ENCODE assay signal across 36 cellular contexts in the genomic region with DNA sequence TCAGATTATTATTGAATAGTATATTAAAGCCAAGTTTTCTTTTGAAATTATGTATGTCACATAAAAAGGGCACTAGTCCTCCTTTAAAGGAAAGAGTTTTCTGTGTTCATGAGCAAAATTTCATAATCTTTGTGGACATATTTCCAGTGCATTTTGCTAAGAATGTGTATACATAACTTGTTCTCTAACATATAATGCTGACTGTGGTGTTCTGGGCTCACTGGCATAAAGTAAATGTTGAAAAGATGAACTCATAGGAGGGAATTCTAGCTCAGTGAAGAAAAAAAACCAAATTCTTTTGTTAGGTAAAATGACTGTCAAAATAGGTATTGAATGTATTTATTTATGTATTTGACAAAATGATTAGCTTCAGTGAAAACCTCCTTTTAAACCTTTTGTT. TPM values are rescaled to one million over a fixed set of nuclear protein-coding genes. Genes with fewer than 3 reads are reported as not detected.
"Had no signal": no experiment of that assay in that cellular context is flagged by ENCODE, and none has a peak within 500 bp of the region (broad histone marks: within the 10 kb centered on the region; RNA-seq: fewer than 3 reads in every experiment).

No MANE protein-coding gene starts in this region.

- H3K4me3 ChIP-seq: esophagus muscularis mucosa, gastrocnemius medialis, heart left ventricle had no signal

- H3K4me3 Mint-ChIP-seq: activated CD4-positive, alpha-beta memory T cell treated with anti-CD3 and anti-CD28 coated beads for 36 hours; activated CD4-positive, alpha-beta T cell treated with anti-CD3 and anti-CD28 coated beads for 36 hours; activated CD4-positive, alpha-beta T cell treated with anti-CD3 and anti-CD28 coated beads, Interleukin-2, amount 10 ng/mL, durations not matched to agents 24 days and 14 days; activated CD8-positive, alpha-beta memory T cell treated with anti-CD3 and anti-CD28 coated beads, Interleukin-2, amount 10 ng/mL, durations not matched to agents 7 days and 5 days; activated CD8-positive, alpha-beta T cell treated with anti-CD3 and anti-CD28 coated beads, Interleukin-2, amount 10 ng/mL, durations not matched to agents 7 days and 5 days; activated naive CD4-positive, alpha-beta T cell treated with anti-CD3 and anti-CD28 coated beads, Interleukin-2, amount 10 ng/mL, durations not matched to agents 7 days and 5 days; activated naive CD8-positive, alpha-beta T cell treated with anti-CD3 and anti-CD28 coated beads, Interleukin-2, amount 10 ng/mL, durations not matched to agents 7 days and 5 days; activated T-helper 1 cell treated with anti-CD3 and anti-CD28 coated beads, Interleukin-12 subunit alpha, Interleukin-12 subunit beta, Interleukin-2, Interleukin-4 antibody, amounts not matched to agents 30 ng/mL and 10 ng/mL and 1 ng/mL, durations not matched to agents 14 hours and 24 hours and 36 hours; central memory CD8-positive, alpha-beta T cell; effector memory CD8-positive, alpha-beta T cell had no signal

- ATAC-seq: activated CD4-positive, alpha-beta T cell treated with anti-CD3 and anti-CD28 coated beads for 36 hours; activated CD8-positive, alpha-beta memory T cell treated with anti-CD3 and anti-CD28 coated beads, Interleukin-2, amount 10 ng/mL, durations not matched to agents 7 days and 5 days; activated CD8-positive, alpha-beta T cell treated with anti-CD3 and anti-CD28 coated beads, Interleukin-2, amount 10 ng/mL, durations not matched to agents 7 days and 5 days; activated naive CD4-positive, alpha-beta T cell treated with anti-CD3 and anti-CD28 coated beads, Interleukin-2, amount 50 U/mL, for 72 hours; effector memory CD8-positive, alpha-beta T cell; foreskin keratinocyte; gastrocnemius medialis; heart left ventricle had no signal

- H3K9me3 Mint-ChIP-seq: activated CD4-positive, alpha-beta memory T cell treated with anti-CD3 and anti-CD28 coated beads for 36 hours; activated CD4-positive, alpha-beta T cell treated with anti-CD3 and anti-CD28 coated beads, Interleukin-2, amount 10 ng/mL, durations not matched to agents 24 days and 14 days; activated naive CD4-positive, alpha-beta T cell treated with anti-CD3 and anti-CD28 coated beads, Interleukin-2, amount 10 ng/mL, durations not matched to agents 7 days and 5 days; activated naive CD4-positive, alpha-beta T cell treated with anti-CD3 and anti-CD28 coated beads, Interleukin-2, amount 50 U/mL, for 72 hours; activated naive CD8-positive, alpha-beta T cell treated with anti-CD3 and anti-CD28 coated beads, Interleukin-2, amount 10 ng/mL, durations not matched to agents 7 days and 5 days; activated T-helper 1 cell treated with anti-CD3 and anti-CD28 coated beads, Interleukin-12 subunit alpha, Interleukin-12 subunit beta, Interleukin-2, Interleukin-4 antibody, amounts not matched to agents 30 ng/mL and 10 ng/mL and 1 ng/mL, durations not matched to agents 14 hours and 24 hours and 36 hours; activated T-helper 2 cell treated with anti-CD3 and anti-CD28 coated beads, Interferon-gamma antibody, Interleukin-2, Interleukin-4, amounts not matched to agents 10 μg/mL and 5 μg/mL and 100 μg/mL, durations not matched to agents 14 hours and 24 hours and 36 hours; central memory CD8-positive, alpha-beta T cell; effector memory CD8-positive, alpha-beta T cell had no signal

- DNase-seq: activated CD4-positive, alpha-beta memory T cell treated with anti-CD3 and anti-CD28 coated beads for 36 hours; activated CD4-positive, alpha-beta T cell treated with anti-CD3 and anti-CD28 coated beads for 36 hours; activated CD4-positive, alpha-beta T cell treated with anti-CD3 and anti-CD28 coated beads, Interleukin-2, amount 10 ng/mL, durations not matched to agents 24 days and 14 days; activated CD4-positive, CD25-positive, alpha-beta regulatory T cell; activated CD4-positive, CD25-positive, alpha-beta regulatory T cell treated with anti-CD3 and anti-CD28 coated beads, Interleukin-2, amount 50 U/mL, for 72 hours; activated CD8-positive, alpha-beta memory T cell treated with anti-CD3 and anti-CD28 coated beads, Interleukin-2, amount 10 ng/mL, durations not matched to agents 7 days and 5 days; activated CD8-positive, alpha-beta memory T cell treated with anti-CD3 and anti-CD28 coated beads, Interleukin-2, amount 50 U/mL, for 4 hours; activated CD8-positive, alpha-beta T cell treated with anti-CD3 and anti-CD28 coated beads, Interleukin-2, amount 10 ng/mL, durations not matched to agents 7 days and 5 days; activated gamma-delta T cell; activated naive CD4-positive, alpha-beta T cell; activated naive CD4-positive, alpha-beta T cell treated with anti-CD3 and anti-CD28 coated beads, Interleukin-2, amount 10 ng/mL, durations not matched to agents 7 days and 5 days; activated naive CD8-positive, alpha-beta T cell treated with anti-CD3 and anti-CD28 coated beads, Interleukin-2, amount 10 ng/mL, durations not matched to agents 7 days and 5 days; activated T-cell treated with anti-CD3 and anti-CD28 coated beads, Interleukin-2, amount 50 U/mL, for 1 hour; activated T-cell treated with anti-CD3 and anti-CD28 coated beads, Interleukin-2, amount 50 U/mL, for 48 hours; amniotic stem cell; anterior cingulate cortex; brain microvascular endothelial cell; cortex of kidney; dermis blood vessel endothelial cell; effector CD4-positive, alpha-beta T cell; effector memory CD8-positive, alpha-beta T cell; erythroblast; foreskin keratinocyte; gastrocnemius medialis; glutamatergic neuron; heart left ventricle had no signal

- H3K9me3 ChIP-seq: esophagus muscularis mucosa, gastrocnemius medialis, heart left ventricle had no signal

- H3K27ac ChIP-seq: brain microvascular endothelial cell, esophagus muscularis mucosa, foreskin keratinocyte, gastrocnemius medialis, heart left ventricle had no signal

- FAIRE-seq: astrocyte, bronchial epithelial cell, colon had no signal

- H3K27me3 Mint-ChIP-seq: activated CD4-positive, alpha-beta memory T cell treated with anti-CD3 and anti-CD28 coated beads for 36 hours; activated CD4-positive, alpha-beta T cell treated with anti-CD3 and anti-CD28 coated beads for 36 hours; activated CD4-positive, alpha-beta T cell treated with anti-CD3 and anti-CD28 coated beads, Interleukin-2, amount 10 ng/mL, durations not matched to agents 24 days and 14 days; activated CD8-positive, alpha-beta memory T cell treated with anti-CD3 and anti-CD28 coated beads, Interleukin-2, amount 10 ng/mL, durations not matched to agents 7 days and 5 days; activated naive CD4-positive, alpha-beta T cell treated with anti-CD3 and anti-CD28 coated beads, Interleukin-2, amount 10 ng/mL, durations not matched to agents 7 days and 5 days; activated naive CD8-positive, alpha-beta T cell treated with anti-CD3 and anti-CD28 coated beads, Interleukin-2, amount 10 ng/mL, durations not matched to agents 7 days and 5 days; central memory CD8-positive, alpha-beta T cell; effector memory CD8-positive, alpha-beta T cell had no signal

- H3K4me1 ChIP-seq: esophagus muscularis mucosa, foreskin keratinocyte, gastrocnemius medialis had no signal

- H3K27me3 ChIP-seq: brain microvascular endothelial cell, esophagus muscularis mucosa, foreskin keratinocyte, gastrocnemius medialis, heart left ventricle had no signal

- H3K27ac Mint-ChIP-seq: activated CD4-positive, alpha-beta memory T cell treated with anti-CD3 and anti-CD28 coated beads for 36 hours; activated CD4-positive, alpha-beta T cell treated with anti-CD3 and anti-CD28 coated beads for 36 hours; activated CD8-positive, alpha-beta memory T cell treated with anti-CD3 and anti-CD28 coated beads, Interleukin-2, amount 10 ng/mL, durations not matched to agents 7 days and 5 days; activated CD8-positive, alpha-beta T cell treated with anti-CD3 and anti-CD28 coated beads, Interleukin-2, amount 10 ng/mL, durations not matched to agents 7 days and 5 days; activated naive CD4-positive, alpha-beta T cell treated with anti-CD3 and anti-CD28 coated beads, Interleukin-2, amount 50 U/mL, for 72 hours; activated naive CD8-positive, alpha-beta T cell treated with anti-CD3 and anti-CD28 coated beads, Interleukin-2, amount 10 ng/mL, durations not matched to agents 7 days and 5 days; activated T-helper 1 cell treated with anti-CD3 and anti-CD28 coated beads, Interleukin-12 subunit alpha, Interleukin-12 subunit beta, Interleukin-2, Interleukin-4 antibody, amounts not matched to agents 30 ng/mL and 10 ng/mL and 1 ng/mL, durations not matched to agents 14 hours and 24 hours and 36 hours; activated T-helper 2 cell treated with anti-CD3 and anti-CD28 coated beads, Interferon-gamma antibody, Interleukin-2, Interleukin-4, amounts not matched to agents 10 μg/mL and 5 μg/mL and 100 μg/mL, durations not matched to agents 14 hours and 24 hours and 36 hours; effector memory CD8-positive, alpha-beta T cell had no signal

RNA-seq across cellular contexts. Expression of a gene that starts 6.2 kb away (rescaled TPM):
- total RNA-seq: activated CD4-positive, alpha-beta memory T cell treated with anti-CD3 and anti-CD28 coated beads for 36 hours; activated CD4-positive, alpha-beta T cell treated with anti-CD3 and anti-CD28 coated beads for 36 hours; activated CD4-positive, alpha-beta T cell treated with anti-CD3 and anti-CD28 coated beads, Interleukin-2, amount 10 ng/mL, durations not matched to agents 24 days and 14 days; activated CD8-positive, alpha-beta memory T cell treated with anti-CD3 and anti-CD28 coated beads for 36 hours; activated CD8-positive, alpha-beta memory T cell treated with anti-CD3 and anti-CD28 coated beads, Interleukin-2, amount 10 ng/mL, durations not matched to agents 7 days and 5 days; activated CD8-positive, alpha-beta T cell treated with anti-CD3 and anti-CD28 coated beads, Interleukin-2, amount 10 ng/mL, durations not matched to agents 7 days and 5 days; activated naive CD4-positive, alpha-beta T cell treated with anti-CD3 and anti-CD28 coated beads, Interleukin-2, amount 50 U/mL, for 72 hours; activated naive CD8-positive, alpha-beta T cell treated with anti-CD3 and anti-CD28 coated beads, Interleukin-2, amount 10 ng/mL, durations not matched to agents 7 days and 5 days; activated T-helper 1 cell treated with anti-CD3 and anti-CD28 coated beads, Interleukin-12 subunit alpha, Interleukin-12 subunit beta, Interleukin-2, Interleukin-4 antibody, amounts not matched to agents 30 ng/mL and 10 ng/mL and 1 ng/mL, durations not matched to agents 14 hours and 24 hours and 36 hours; activated T-helper 2 cell treated with anti-CD3 and anti-CD28 coated beads, Interferon-gamma antibody, Interleukin-2, Interleukin-4, amounts not matched to agents 10 μg/mL and 5 μg/mL and 100 μg/mL, durations not matched to agents 14 hours and 24 hours and 36 hours; astrocyte; bronchial epithelial cell; cardiac septum; dermis blood vessel endothelial cell; esophagus muscularis mucosa; foreskin keratinocyte; gastrocnemius medialis; heart left ventricle had no signal
- polyA plus RNA-seq: foreskin keratinocyte, heart left ventricle had no signal
